8 cellular contexts compared by ENCODE assay signal in the genomic region with DNA sequence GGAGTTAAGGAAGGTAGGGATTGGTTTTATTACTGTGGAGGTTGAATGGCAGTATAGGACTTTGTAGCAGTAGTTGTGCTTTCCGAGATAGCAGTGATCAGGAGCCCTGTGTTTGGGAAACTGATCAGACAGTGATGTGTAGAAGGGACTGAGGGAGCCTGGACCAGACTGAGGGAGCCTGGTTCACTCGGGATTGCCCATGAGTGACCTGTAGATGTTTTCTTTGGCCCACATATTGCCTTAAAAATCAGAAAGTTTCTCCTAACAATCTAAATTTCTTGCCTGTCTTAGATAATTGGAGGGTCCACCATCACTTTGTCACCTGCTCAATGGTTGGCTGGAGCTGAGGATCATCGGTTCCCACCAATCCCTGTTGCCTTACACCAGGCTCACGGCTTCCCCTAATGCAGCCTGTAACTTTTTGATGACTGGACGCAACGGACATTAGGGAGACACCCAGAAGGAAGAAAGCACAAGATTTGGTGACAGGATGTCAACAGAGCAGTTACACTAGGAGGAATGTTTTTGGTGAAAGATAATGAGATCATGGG. TPM values are rescaled to one million over a fixed set of nuclear protein-coding genes. Genes with fewer than 3 reads are reported as not detected.
DNase-seq lines count a peak whose midpoint lies in the region; ATAC-seq and TF ChIP-seq lines count a peak whose summit lies in the region.

No MANE protein-coding gene starts in this region.

- H3K9me3 ChIP-seq in DND-41 (ENCODE audit: insufficient read depth, low read length, severe bottlenecking) (no peaks in the 10 kb centered on the region), OCI-LY1 (ENCODE audit: low read length) (no peaks in the 10 kb centered on the region), trophoblast cell (ENCODE audit: insufficient read depth, low read depth, low read length) (no peaks in the 10 kb centered on the region)

- no peak overlapping the region for H4K8ac ChIP-seq in trophoblast cell (ENCODE audit: low read depth, low read length)

- TF ChIP-seq CTCF in DND-41 (IDR thresholded peaks at IDR 0.05; ENCODE audit: borderline replicate concordance, extremely low read depth, low read length, poor library complexity, severe bottlenecking): no peak
- TF ChIP-seq CTCF in OCI-LY1 (IDR thresholded peaks at IDR 0.05; ENCODE audit: low read length): no peak

- no peak overlapping the region for H3K14ac ChIP-seq in trophoblast cell (ENCODE audit: low read length)

- H3K9me2 ChIP-seq in OCI-LY1 (ENCODE audit: low read depth, low read length): no peaks in the 10 kb centered on the region

- DNase-seq in DND-41 (no peak), epithelial cell of prostate (ENCODE audit: low read depth, low spot score) (no peak), trophoblast cell (no peak), NCI-H2081 (lab: John Stamatoyannopoulos, UW) (no peak), epidermal melanocyte (ENCODE audit: insufficient read length, low spot score) (no peak), iPS-NIHi11 (ENCODE audit: low spot score) (no peak)

- no peak overlapping the region for H3K23ac ChIP-seq in trophoblast cell (ENCODE audit: low read length)

- no peak overlapping the region for H2BK120ac ChIP-seq in trophoblast cell (ENCODE audit: insufficient read depth, low read length, poor library complexity)

- no peaks in the 10 kb centered on the region for H3K27me3 ChIP-seq in DND-41 (ENCODE audit: insufficient read depth, low read length, poor library complexity)
- H3K27me3 ChIP-seq in OCI-LY1 (ENCODE audit: insufficient read depth, low read length): no peaks in the 10 kb centered on the region
- H3K27me3 ChIP-seq in trophoblast cell (ENCODE audit: insufficient read depth, low read length): no peaks in the 10 kb centered on the region

- H3K9ac ChIP-seq in DND-41 (ENCODE audit: low read depth, low read length) (peak overlapping the region; percentile 89), OCI-LY1 (ENCODE audit: low read length) (peak overlapping the region; percentile 64), trophoblast cell (ENCODE audit: low read length) (no peak overlapping the region)

- WGBS in trophoblast cell (ENCODE audit: extremely low coverage, insufficient coverage, insufficient read length): no CpG with 5 or more reads among the region's 6 CpGs

- H3K79me2 ChIP-seq in DND-41 (ENCODE audit: insufficient read depth, low read length) (peaks cover 78% of the 10 kb centered on the region), OCI-LY1 (ENCODE audit: insufficient read depth, low read length) (peaks cover 29% of the 10 kb centered on the region; the same call in 1 of the 2 replicates), trophoblast cell (ENCODE audit: control insufficient read depth, insufficient read depth, low read length, poor library complexity) (peaks cover 6% of the 10 kb centered on the region)

- no peak overlapping the region for H2AK5ac ChIP-seq in trophoblast cell (ENCODE audit: low read length)

- peak overlapping the region; percentile 52 to 78; a peak in 3 of 4 replicates for H3K4me3 ChIP-seq in DND-41 (ENCODE audit: low read depth in 1 of 2, low read length in 2 of 2)
- H3K4me3 ChIP-seq in OCI-LY1 (ENCODE audit: low read depth, low read length, poor library complexity, severe bottlenecking): peak overlapping the region; percentile 67
- peak overlapping the region; percentile 96 for H3K4me3 ChIP-seq in trophoblast cell (ENCODE audit: low read depth, low read length)

- H2BK12ac ChIP-seq in trophoblast cell (ENCODE audit: low read length): no peak overlapping the region

- no peaks in the 10 kb centered on the region for H3F3A ChIP-seq in OCI-LY1 (ENCODE audit: insufficient read depth, low read length)

- H3K4ac ChIP-seq in trophoblast cell (ENCODE audit: low read depth, low read length): peak overlapping the region; percentile 34

- H3K36me3 ChIP-seq in DND-41 (ENCODE audit: insufficient read depth, low read length): peaks cover 6% of the 10 kb centered on the region; the same call in 1 of the 2 replicates
- no peaks in the 10 kb centered on the region for H3K36me3 ChIP-seq in OCI-LY1 (ENCODE audit: insufficient read depth, low read length)
- no peaks in the 10 kb centered on the region for H3K36me3 ChIP-seq in trophoblast cell (ENCODE audit: control insufficient read depth in 1 of 2, insufficient read depth in 2 of 2, low read length in 2 of 2)

- peaks cover 32% of the 10 kb centered on the region for H3K4me1 ChIP-seq in DND-41 (ENCODE audit: insufficient read depth, low read length)
- peaks cover 35% of the 10 kb centered on the region for H3K4me1 ChIP-seq in OCI-LY1 (ENCODE audit: insufficient read depth, low read length, severe bottlenecking)
- H3K4me1 ChIP-seq in trophoblast cell (ENCODE audit: control insufficient read depth in 1 of 2, insufficient read depth in 2 of 2, low read length in 2 of 2): peaks cover 3 to 4% of the 10 kb centered on the region in 2 experiments

- H4K12ac ChIP-seq in trophoblast cell (ENCODE audit: low read depth, low read length): no peak overlapping the region

- no peak overlapping the region for H4K91ac ChIP-seq in trophoblast cell (ENCODE audit: low read depth, low read length)

- ATAC-seq in DND-41 (ENCODE audit: insufficient read depth, low read depth) (no peak), HG03045 (IDR thresholded peaks at IDR 0.05; ENCODE audit: unreplicated experiment) (no peak)

- H2AFZ ChIP-seq in DND-41 (ENCODE audit: low read depth, low read length) (peak overlapping the region; percentile 74), OCI-LY1 (ENCODE audit: low read length) (no peak overlapping the region), trophoblast cell (ENCODE audit: insufficient read depth, low read length, poor library complexity) (no peak overlapping the region)

- H3K27ac ChIP-seq in DND-41 (ENCODE audit: low read length): peak overlapping the region; percentile 77
- H3K27ac ChIP-seq in OCI-LY1 (ENCODE audit: low read depth, low read length, poor library complexity, severe bottlenecking): peak overlapping the region; percentile 51
- peak overlapping the region; percentile 68 for H3K27ac ChIP-seq in epithelial cell of prostate
- H3K27ac ChIP-seq in trophoblast cell (ENCODE audit: low read depth, low read length): no peak overlapping the region

- H2BK5ac ChIP-seq in trophoblast cell (ENCODE audit: low read depth, low read length, poor library complexity): no peak overlapping the region

- peaks cover 12% of the 10 kb centered on the region; the same call in 1 of the 2 replicates for H4K20me1 ChIP-seq in DND-41 (ENCODE audit: insufficient read depth, low read length)
- H4K20me1 ChIP-seq in OCI-LY1 (ENCODE audit: insufficient read depth, low read length): no peaks in the 10 kb centered on the region

- peaks cover 6% of the 10 kb centered on the region for H3K79me1 ChIP-seq in trophoblast cell (ENCODE audit: low read length)

- H3K4me2 ChIP-seq in DND-41 (ENCODE audit: insufficient read depth, low read length) (peak overlapping the region; percentile 87), OCI-LY1 (ENCODE audit: low read length) (peak overlapping the region; percentile 73), trophoblast cell (ENCODE audit: low read length) (peak overlapping the region; percentile 64)

- H3K18ac ChIP-seq in trophoblast cell (ENCODE audit: low read length): no peak overlapping the region

RNA-seq across cellular contexts. Expression of a gene that starts 1.1 kb away (rescaled TPM):
- 25.0 and 25.8 TPM in 2 replicates for polyA plus RNA-seq in trophoblast cell (2013)

RNA-seq across cellular contexts. Expression of a gene that starts 8.2 kb away (rescaled TPM):
- 125 and 128 TPM in 2 replicates for polyA plus RNA-seq in trophoblast cell (2013)

RNA-seq across cellular contexts. Expression of a gene that starts 15.1 kb away (rescaled TPM):
- 109 and 115 TPM in 2 replicates for polyA plus RNA-seq in trophoblast cell (2013)
